ENCODE assay signal across 11 cellular contexts in the genomic region with DNA sequence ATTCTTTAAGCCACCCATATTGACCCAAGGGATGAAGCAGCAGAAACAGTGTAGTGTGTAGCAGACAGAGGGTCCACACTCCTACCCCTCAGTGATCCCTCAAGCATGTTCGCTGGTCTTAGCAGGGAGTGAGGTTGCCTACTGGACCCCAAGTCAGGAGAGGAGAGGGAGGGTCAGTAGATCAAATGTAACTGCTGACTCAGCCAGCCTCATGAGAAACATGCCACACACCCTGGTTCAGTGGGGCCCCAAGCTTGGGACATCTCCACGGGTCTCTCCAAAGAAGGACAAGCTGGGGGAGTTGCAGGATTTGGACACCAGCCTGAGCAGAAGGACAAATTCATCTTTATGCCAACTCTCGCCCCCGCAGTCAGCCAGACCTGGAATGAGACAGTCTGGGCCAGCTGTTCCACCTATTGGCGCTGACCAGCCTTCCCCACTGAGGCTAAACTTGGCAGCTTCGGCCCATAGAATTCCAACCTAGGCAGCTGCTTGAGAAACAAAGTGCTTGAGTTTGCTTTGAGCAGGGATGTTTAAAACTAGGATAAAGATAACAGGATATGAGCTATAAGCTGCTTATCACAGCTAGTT.
A peak's percentile ranks its signal among the peaks of the same experiment; 100 is the strongest.
DNase-seq lines count a peak whose midpoint lies in the region; ATAC-seq, FAIRE-seq and TF ChIP-seq lines count a peak whose summit lies in the region.
"Had no signal": no experiment of that assay in that cellular context is flagged by ENCODE, and none has a peak within 500 bp of the region (broad histone marks: within the 10 kb centered on the region; RNA-seq: fewer than 3 reads in every experiment).

No MANE protein-coding gene starts in this region.

- ATAC-seq in heart left ventricle (peak in 3 of 4 donors; percentile 36 to 61 (median 44)), GM19455 (IDR thresholded peaks at IDR 0.05; ENCODE audit: unreplicated experiment) (no peak)

- H3K27ac Mint-ChIP-seq in astrocyte (ENCODE audit: unreplicated experiment), result peak overlapping the region; percentile 69

- intact Hi-C loops in heart left ventricle (cut with DNase I) (loop anchor here in 3 of 10 donors (5.0 to 10.0 kb wide), 3 partner anchors 63 to 70 kb away; a partner anchor contains a TSS), ovary (cut with DNase I) (loop anchor here (5.0 to 10.0 kb wide), 4 partner anchors 60 to 70 kb away; a partner anchor contains a TSS)

- no peaks in the 10 kb centered on the region for H3K9me3 Mint-ChIP-seq in astrocyte (ENCODE audit: unreplicated experiment)

- no peaks in the 10 kb centered on the region for H3K27me3 Mint-ChIP-seq in astrocyte (ENCODE audit: low read depth, unreplicated experiment)

- H3K27me3 ChIP-seq in astrocyte (ENCODE audit: insufficient read depth, low read length) (no peaks in the 10 kb centered on the region), heart left ventricle (no peaks in the 10 kb centered on the region), ovary (no peaks in the 10 kb centered on the region)

- DNase-seq in AG08395 (ENCODE audit: low spot score) (peak; percentile 22), astrocyte (ENCODE audit: low read depth) (peak; percentile 91), heart left ventricle (peak in 4 of 5 donors; percentile 59 to 72 (median 66)), ovary (peak; percentile 53 to 74 (median 66)), DMS79 (lab: John Stamatoyannopoulos, UW) (no peak), NCI-H1105 (lab: John Stamatoyannopoulos, UW) (no peak)
- DNase-seq in activated CD4-positive, alpha-beta T cell treated with anti-CD3 and anti-CD28 coated beads, Interleukin-2, amount 50 U/mL, for 4 hours, result no peak
- DNase-seq: NCI-H1092, SHP77 treated with DMSO at 0.1 percent for 48 hours had no signal

- no peaks in the 10 kb centered on the region for H4K20me1 ChIP-seq in astrocyte (ENCODE audit: insufficient read depth, low read length)

- H3K9ac ChIP-seq in astrocyte (ENCODE audit: low read length), result peak overlapping the region; percentile 60

- TF ChIP-seq CTCF in astrocyte (IDR thresholded peaks at IDR 0.05; ENCODE audit: insufficient read depth, low read depth, low read length) (no peak), heart left ventricle (IDR thresholded peaks at IDR 0.05) (no peak), ovary (IDR thresholded peaks at IDR 0.05) (no peak)

- TF ChIP-seq POLR2A in heart left ventricle (IDR thresholded peaks at IDR 0.05) (no peak), ovary (IDR thresholded peaks at IDR 0.05) (no peak)

- H2AFZ ChIP-seq in astrocyte (ENCODE audit: low read depth, low read length), result no peak overlapping the region

- H3K36me3 Mint-ChIP-seq in astrocyte (ENCODE audit: low read depth, unreplicated experiment), result peaks cover 7% of the 10 kb centered on the region

- H3K36me3 ChIP-seq in astrocyte (ENCODE audit: insufficient read depth, low read length) (no peaks in the 10 kb centered on the region), heart left ventricle (no peaks in the 10 kb centered on the region), ovary (no peaks in the 10 kb centered on the region)

- 29 to 57% (median 34%) methylated on average over 4 to 6 of the region's 6 CpGs for WGBS in heart left ventricle, 4 donors
- 8 to 14% (median 11%) methylated on average over 6 of the region's 6 CpGs for WGBS in ovary, 3 donors

- H3K4me3 Mint-ChIP-seq in astrocyte (ENCODE audit: unreplicated experiment), result no peak overlapping the region

- H3K4me1 Mint-ChIP-seq in astrocyte (ENCODE audit: low read depth, unreplicated experiment), result peaks cover 57% of the 10 kb centered on the region

- no peak for TF ChIP-seq EP300 in ovary (IDR thresholded peaks at IDR 0.05)

- H3K9me3 ChIP-seq in astrocyte (ENCODE audit: insufficient read depth, low read depth, low read length) (no peaks in the 10 kb centered on the region), heart left ventricle (no peaks in the 10 kb centered on the region), ovary (no peaks in the 10 kb centered on the region)

- H3K4me1 ChIP-seq in astrocyte (ENCODE audit: insufficient read depth, low read length), result peaks cover 54% of the 10 kb centered on the region
- peaks cover 14 to 93% (median 69%) of the 10 kb centered on the region in 12 donors for H3K4me1 ChIP-seq in heart left ventricle
- peaks cover 42% of the 10 kb centered on the region for H3K4me1 ChIP-seq in ovary (ENCODE audit: insufficient read depth)

- H3K27ac ChIP-seq in astrocyte (ENCODE audit: low read depth, low read length) (peak overlapping the region; percentile 80), heart left ventricle (peak overlapping the region in 11 of 12 donors; percentile 57 to 91 (median 76)), ovary (peak overlapping the region in 1 of 2 donors; percentile 63)

- no peaks in the 10 kb centered on the region for H3K79me2 ChIP-seq in astrocyte (ENCODE audit: insufficient read depth, low read length)

- H3K4me2 ChIP-seq in astrocyte (ENCODE audit: low read length), result peak overlapping the region; percentile 64

- H3K4me3 ChIP-seq in astrocyte (ENCODE audit: insufficient read depth, low read depth, low read length), result no peak overlapping the region
- no peak overlapping the region for H3K4me3 ChIP-seq in heart left ventricle
- no peak overlapping the region for H3K4me3 ChIP-seq in ovary

- FAIRE-seq in astrocyte (lab: Jason Lieb, UNC), result no peak
- FAIRE-seq: islet of Langerhans had no signal

Comparison
In these comparisons a context has a peak if more than half of its experiments do, and no peak if none do; other contexts are left out.
1. DNase-seq: peak in AG08395 (single experiment), astrocyte (single experiment), heart left ventricle (4 of 5) and ovary (5 of 5); none in DMS79 (single experiment), activated CD4-positive, alpha-beta T cell treated with anti-CD3 and anti-CD28 coated beads, Interleukin-2, amount 50 U/mL, for 4 hours (0 of 2) and NCI-H1105 (single experiment).